1 cellular context compared by ENCODE assay signal in the genomic region with DNA sequence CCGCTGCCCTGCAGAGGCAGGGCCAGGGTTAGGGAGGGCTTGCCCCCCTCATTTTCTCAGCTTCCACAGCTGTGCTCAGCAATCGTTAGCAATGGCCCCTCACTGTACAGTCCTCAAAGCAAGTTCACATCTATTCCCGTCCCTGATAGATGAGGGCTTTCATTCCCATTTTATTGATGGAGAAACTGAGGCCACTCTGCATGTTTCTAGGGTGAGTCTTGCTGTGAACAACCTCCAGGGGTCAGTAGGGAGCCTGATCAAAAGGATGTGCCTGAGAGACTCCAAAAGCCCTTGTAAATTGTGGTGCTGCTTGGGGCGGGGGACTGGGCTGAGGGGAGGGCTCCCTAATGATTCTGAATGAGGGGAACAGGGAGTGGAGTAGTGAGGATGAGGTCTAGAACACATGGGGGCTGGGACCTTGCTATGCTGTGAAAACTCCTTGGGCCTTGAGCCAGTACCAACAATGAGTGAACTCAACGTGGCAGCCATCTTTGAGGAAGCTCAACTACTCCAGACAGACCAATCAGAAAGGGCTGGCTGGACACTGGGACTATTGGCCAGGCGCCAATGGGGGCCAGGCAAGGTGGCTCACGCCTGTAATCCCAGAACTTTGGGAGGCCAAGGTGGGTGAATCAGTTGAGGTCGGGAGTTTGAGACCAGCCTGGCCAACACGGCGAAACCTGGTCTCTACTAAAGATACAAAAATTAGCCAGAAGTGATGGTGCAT.
TF ChIP-seq lines count a peak whose summit lies in the region.

No MANE protein-coding gene starts in this region.

TF ChIP-seq in GM23338, 12 proteins besides CTCF, POLR2A, EP300 and RAD21 (continued from another document):
- no peak for TF ChIP-seq ZNF462 (CRISPR knock-in tag; IDR thresholded peaks at IDR 0.05)
- no peak for TF ChIP-seq REST (IDR thresholded peaks at IDR 0.05; ENCODE audit: unreplicated experiment)
- no peak for TF ChIP-seq EZH2phosphoT487 (IDR thresholded peaks at IDR 0.05; ENCODE audit: unreplicated experiment)
- no peak for TF ChIP-seq ZNF331 (CRISPR knock-in tag; IDR thresholded peaks at IDR 0.05; ENCODE audit: low read depth)
- no peak for TF ChIP-seq EZH2 (IDR thresholded peaks at IDR 0.05; ENCODE audit: low read depth, unreplicated experiment)
TF ChIP-seq in GM23338: peak in this region for 0.
